1 cellular context compared by ENCODE assay signal in the genomic region with DNA sequence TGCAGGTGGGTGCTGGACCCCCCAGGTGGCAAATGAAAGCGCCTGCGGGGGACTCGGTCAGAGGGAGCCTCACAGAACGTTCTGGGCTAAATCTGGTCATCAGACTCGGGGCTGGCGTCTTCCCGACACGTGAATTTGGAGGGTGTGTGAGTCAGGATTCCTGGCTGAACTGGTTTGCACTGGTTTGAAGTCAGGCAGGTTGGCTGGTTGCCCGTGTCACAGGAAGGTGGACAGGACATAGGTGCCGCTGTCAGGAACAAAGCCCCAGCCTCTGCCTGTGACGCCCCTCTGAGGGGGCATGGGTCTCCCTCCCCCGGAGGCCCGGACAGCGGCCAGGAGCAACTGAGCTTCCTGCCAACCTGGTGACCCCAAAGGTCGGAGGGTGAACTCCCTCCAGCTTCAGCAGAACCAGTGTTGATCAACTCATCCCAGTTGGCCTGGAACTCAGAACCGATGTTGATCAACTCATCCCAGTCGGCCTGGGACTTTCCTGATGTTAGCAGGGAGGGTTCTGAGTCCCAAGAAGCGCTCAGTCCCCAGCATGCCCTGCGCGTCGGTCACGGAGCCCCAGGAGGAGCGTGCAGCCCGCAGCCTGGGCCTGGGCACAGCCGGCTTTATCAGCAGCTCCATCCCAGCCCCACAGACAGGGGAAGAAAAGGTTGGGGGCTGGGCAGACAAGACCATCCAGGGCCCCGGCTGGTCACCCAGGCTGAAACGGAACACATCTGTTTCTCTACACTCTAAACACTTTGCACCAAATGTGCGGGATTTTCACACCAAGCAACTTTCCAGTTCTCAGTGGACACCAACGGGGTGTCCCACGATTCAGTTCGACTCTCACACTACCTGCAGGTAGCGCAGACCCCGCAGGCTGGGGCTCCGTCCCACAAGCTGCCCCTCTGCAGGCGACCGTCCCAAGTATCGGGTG.
TF ChIP-seq lines count a peak whose summit lies in the region.

No MANE protein-coding gene starts in this region.

TF ChIP-seq in SK-N-SH, 30 proteins besides CTCF, POLR2A, EP300 and RAD21:
- TF ChIP-seq GATA2 (CRISPR knock-in tag; IDR thresholded peaks at IDR 0.05) (no peak), ELF1 (IDR thresholded peaks at IDR 0.05) (no peak), TEAD4 (IDR thresholded peaks at IDR 0.05; ENCODE audit: borderline replicate concordance, insufficient read depth) (no peak), RXRA (IDR thresholded peaks at IDR 0.05; ENCODE audit: borderline replicate concordance, low read depth) (no peak), EZH2phosphoT487 (IDR thresholded peaks at IDR 0.05; ENCODE audit: borderline replicate concordance, low read depth) (no peak), FOSL2 (IDR thresholded peaks at IDR 0.05; ENCODE audit: borderline replicate concordance, low read depth) (no peak), SIN3A (IDR thresholded peaks at IDR 0.05; ENCODE audit: borderline replicate concordance, low read depth, low read length) (no peak), POLR2AphosphoS5 (IDR thresholded peaks at IDR 0.05; ENCODE audit: low read depth, low read length) (no peak), CHD2 (IDR thresholded peaks at IDR 0.05; ENCODE audit: low read length, partially characterized antibody) (no peak), JUND (IDR thresholded peaks at IDR 0.05) (no peak)
- TF ChIP-seq, protein P1, sequence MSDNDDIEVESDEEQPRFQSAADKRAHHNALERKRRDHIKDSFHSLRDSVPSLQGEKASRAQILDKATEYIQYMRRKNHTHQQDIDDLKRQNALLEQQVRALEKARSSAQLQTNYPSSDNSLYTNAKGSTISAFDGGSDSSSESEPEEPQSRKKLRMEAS (IDR thresholded peaks at IDR 0.05; ENCODE audit: low read depth) = no peak
- TF ChIP-seq, protein P2, sequence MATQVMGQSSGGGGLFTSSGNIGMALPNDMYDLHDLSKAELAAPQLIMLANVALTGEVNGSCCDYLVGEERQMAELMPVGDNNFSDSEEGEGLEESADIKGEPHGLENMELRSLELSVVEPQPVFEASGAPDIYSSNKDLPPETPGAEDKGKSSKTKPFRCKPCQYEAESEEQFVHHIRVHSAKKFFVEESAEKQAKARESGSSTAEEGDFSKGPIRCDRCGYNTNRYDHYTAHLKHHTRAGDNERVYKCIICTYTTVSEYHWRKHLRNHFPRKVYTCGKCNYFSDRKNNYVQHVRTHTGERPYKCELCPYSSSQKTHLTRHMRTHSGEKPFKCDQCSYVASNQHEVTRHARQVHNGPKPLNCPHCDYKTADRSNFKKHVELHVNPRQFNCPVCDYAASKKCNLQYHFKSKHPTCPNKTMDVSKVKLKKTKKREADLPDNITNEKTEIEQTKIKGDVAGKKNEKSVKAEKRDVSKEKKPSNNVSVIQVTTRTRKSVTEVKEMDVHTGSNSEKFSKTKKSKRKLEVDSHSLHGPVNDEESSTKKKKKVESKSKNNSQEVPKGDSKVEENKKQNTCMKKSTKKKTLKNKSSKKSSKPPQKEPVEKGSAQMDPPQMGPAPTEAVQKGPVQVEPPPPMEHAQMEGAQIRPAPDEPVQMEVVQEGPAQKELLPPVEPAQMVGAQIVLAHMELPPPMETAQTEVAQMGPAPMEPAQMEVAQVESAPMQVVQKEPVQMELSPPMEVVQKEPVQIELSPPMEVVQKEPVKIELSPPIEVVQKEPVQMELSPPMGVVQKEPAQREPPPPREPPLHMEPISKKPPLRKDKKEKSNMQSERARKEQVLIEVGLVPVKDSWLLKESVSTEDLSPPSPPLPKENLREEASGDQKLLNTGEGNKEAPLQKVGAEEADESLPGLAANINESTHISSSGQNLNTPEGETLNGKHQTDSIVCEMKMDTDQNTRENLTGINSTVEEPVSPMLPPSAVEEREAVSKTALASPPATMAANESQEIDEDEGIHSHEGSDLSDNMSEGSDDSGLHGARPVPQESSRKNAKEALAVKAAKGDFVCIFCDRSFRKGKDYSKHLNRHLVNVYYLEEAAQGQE (IDR thresholded peaks at IDR 0.05; ENCODE audit: low read depth, low read length) = no peak
TF ChIP-seq in SK-N-SH: peak in this region for 0.
